Comparison of ENCODE assay signal across 12 cellular contexts in the genomic region with DNA sequence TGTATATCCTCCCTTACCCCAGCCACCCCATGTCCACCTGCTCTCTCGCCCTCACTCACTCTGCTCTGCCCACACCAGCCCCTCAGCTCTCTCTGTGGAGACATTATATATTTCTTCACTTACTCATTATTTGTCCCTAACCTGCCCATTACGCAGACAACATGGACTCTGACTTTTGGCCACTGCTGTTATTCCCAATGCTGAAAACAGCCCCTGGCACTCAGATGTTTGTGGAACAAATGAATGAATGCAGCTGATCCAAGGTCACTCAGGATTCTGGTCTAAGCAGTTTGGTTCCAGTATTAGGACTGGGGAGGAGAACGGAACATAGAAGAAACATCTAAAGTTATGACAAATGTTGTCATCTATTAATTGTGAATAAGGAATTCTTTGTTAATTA.
"Had no signal": no experiment of that assay in that cellular context is flagged by ENCODE, and none has a peak within 500 bp of the region (broad histone marks: within the 10 kb centered on the region; RNA-seq: fewer than 3 reads in every experiment).

No MANE protein-coding gene starts in this region.

- H3K36me3 ChIP-seq: tibial nerve had no signal

- H3K9ac ChIP-seq: parathyroid adenoma had no signal

- DNase-seq: activated CD4-positive, alpha-beta T cell treated with anti-CD3 and anti-CD28 coated beads, Interleukin-2, amount 50 U/mL, for 1 hour; activated CD4-positive, CD25-positive, alpha-beta regulatory T cell; activated gamma-delta T cell; activated T-cell treated with anti-CD3 and anti-CD28 coated beads, Interleukin-2, amount 50 U/mL, for 1 hour; aorta; foreskin keratinocyte; islet precursor cell; T-helper 17 cell had no signal

- H3K4me1 ChIP-seq: parathyroid adenoma had no signal

- H3K27ac ChIP-seq: foreskin keratinocyte, parathyroid adenoma, skin epidermis, tibial nerve had no signal

- H2AFZ ChIP-seq: parathyroid adenoma had no signal

- ATAC-seq: foreskin keratinocyte, T-helper 17 cell had no signal

- H3K27me3 ChIP-seq: foreskin keratinocyte, tibial nerve had no signal

- H3K4me3 ChIP-seq: skin epidermis, tibial nerve had no signal

- FAIRE-seq: bronchial epithelial cell had no signal

- H3K9me3 ChIP-seq: tibial nerve had no signal
